11 cellular contexts compared by ENCODE assay signal in the genomic region with DNA sequence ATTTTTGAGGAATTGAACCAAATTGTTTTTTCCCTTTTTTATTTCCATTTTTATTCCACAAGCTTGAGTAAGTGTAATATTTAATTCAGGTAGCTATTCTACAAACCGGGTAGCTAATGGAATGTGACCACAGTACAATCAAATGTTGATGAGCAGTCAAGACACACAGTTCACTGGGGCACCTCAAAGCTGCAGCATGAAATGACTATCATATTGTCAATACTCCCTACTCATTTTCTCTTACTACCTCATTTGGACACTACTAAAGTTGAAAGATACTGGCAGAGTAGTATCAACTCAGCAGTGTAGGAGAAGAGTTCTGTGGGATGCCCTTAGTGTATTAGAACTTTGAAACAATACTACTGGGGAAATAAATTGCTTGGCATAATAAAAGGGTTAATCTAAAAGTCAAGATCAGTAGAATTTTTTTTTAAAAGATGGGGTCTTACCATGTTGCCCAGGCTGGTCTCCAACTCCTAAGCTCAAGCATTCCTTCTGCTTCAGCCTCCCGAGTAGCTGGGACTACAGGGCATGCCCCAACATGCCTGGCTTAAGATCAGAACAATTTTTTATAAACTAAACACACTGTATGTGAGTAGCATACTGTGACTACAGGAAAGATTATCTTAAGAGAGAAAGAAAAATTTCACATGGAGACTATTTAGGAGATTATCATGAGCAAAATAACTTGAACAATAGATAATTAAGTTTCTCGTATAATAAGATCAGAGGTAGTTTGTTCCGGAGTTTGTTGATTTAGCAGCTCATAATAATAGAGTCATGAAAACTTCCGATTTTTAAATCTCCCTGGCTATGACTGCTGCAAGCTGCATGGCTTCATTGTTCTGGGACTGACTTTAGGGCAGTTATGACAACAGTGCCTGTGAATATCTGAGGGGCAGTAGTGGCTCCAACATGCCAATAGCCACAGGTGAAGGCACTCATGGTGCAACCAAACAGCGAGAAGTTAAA. TPM values are rescaled to one million over a fixed set of nuclear protein-coding genes. Genes with fewer than 3 reads are reported as not detected.
DNase-seq lines count a peak whose midpoint lies in the region; ATAC-seq, FAIRE-seq and TF ChIP-seq lines count a peak whose summit lies in the region.
"Had no signal": no experiment of that assay in that cellular context is flagged by ENCODE, and none has a peak within 500 bp of the region (broad histone marks: within the 10 kb centered on the region; RNA-seq: fewer than 3 reads in every experiment).

No MANE protein-coding gene starts in this region.

- H3K27me3 ChIP-seq in HepG2 (ENCODE audit: control insufficient read depth in 1 of 2, insufficient read depth in 2 of 2, low read length in 2 of 2) (peaks cover 0 to 4% of the 10 kb centered on the region in 2 experiments; a peak in 1 of 5 replicates), right lobe of liver (no peaks in the 10 kb centered on the region), WERI-Rb-1 (ENCODE audit: insufficient read depth, low read depth, severe bottlenecking) (no peaks in the 10 kb centered on the region), foreskin keratinocyte (no peaks in the 10 kb centered on the region)

- no peaks in the 10 kb centered on the region for H3K9me3 ChIP-seq in HepG2 (ENCODE audit: low read length)
- H3K9me3 ChIP-seq in right lobe of liver, result no peaks in the 10 kb centered on the region
- H3K9me3 ChIP-seq in WERI-Rb-1 (ENCODE audit: severe bottlenecking), result no peaks in the 10 kb centered on the region

- no peak for FAIRE-seq in HepG2 (lab: Jason Lieb, UNC)
- FAIRE-seq: GM12892 had no signal

- DNase-seq in HepG2 (ENCODE audit: low spot score) (no peak), right lobe of liver (no peak), WERI-Rb-1 (peak; percentile 31), foreskin keratinocyte (peak; percentile 42 to 60), smooth muscle cell of the brain vasculature (ENCODE audit: low read depth, low spot score) (peak; percentile 17), nucleus accumbens (lab: John Stamatoyannopoulos, UW) (no peak)
- DNase-seq in stimulated activated naive CD4-positive, alpha-beta T cell (lab: John Stamatoyannopoulos, UW), result no peak
- DNase-seq: activated CD4-positive, alpha-beta T cell treated with anti-CD3 and anti-CD28 coated beads, Interleukin-2, amount 50 U/mL, for 1 hour; amniotic stem cell had no signal

- H3K4me3 ChIP-seq in HepG2 (replicated peaks in 1 of 3; ENCODE audit: insufficient read depth in 1 of 3, low read depth in 2 of 3, low read length in 3 of 3) (no peak overlapping the region), right lobe of liver (no peak overlapping the region), WERI-Rb-1 (ENCODE audit: low read depth, low read length) (no peak overlapping the region)

- H4K20me1 ChIP-seq in HepG2 (ENCODE audit: insufficient read depth, low read length), result no peaks in the 10 kb centered on the region

- TF ChIP-seq POLR2A in HepG2 (IDR thresholded peaks at IDR 0.05; ENCODE audit: insufficient read depth in 1 of 2, low read depth in 2 of 2, low read length in 2 of 2), result no peak
- TF ChIP-seq POLR2A in right lobe of liver (IDR thresholded peaks at IDR 0.05), result no peak

- no TSS peak for BruUV-seq in HepG2 (replicated peaks; lab: Mats Ljungman, UMichigan)

- WGBS in HepG2 (ENCODE audit: low lambda C conversion rate), result 57% methylated on average over 6 of the region's 6 CpGs
- 37% methylated on average over 4 of the region's 6 CpGs for WGBS in right lobe of liver (ENCODE audit: insufficient coverage, low coverage, low lambda C conversion rate, missing lambda C conversion rate)

- H3K4me1 ChIP-seq in HepG2 (ENCODE audit: insufficient read depth, low read length) (peaks cover 12% of the 10 kb centered on the region), right lobe of liver (no peaks in the 10 kb centered on the region), foreskin keratinocyte (peaks cover 16% of the 10 kb centered on the region)

- CTCF ChIA-PET in HepG2 (lab: Yijun Ruan, JAX; ENCODE audit: low intra/inter-chr PET ratio, low total read pairs), result no interaction called here

- H3K79me2 ChIP-seq in HepG2 (ENCODE audit: insufficient read depth, low read length), result no peaks in the 10 kb centered on the region

- TF ChIP-seq CTCF in HepG2 (CRISPR knock-in tag; IDR thresholded peaks at IDR 0.05) (no peak), right lobe of liver (IDR thresholded peaks at IDR 0.05) (no peak), WERI-Rb-1 (IDR thresholded peaks at IDR 0.05; ENCODE audit: low read depth, low read length) (no peak), foreskin keratinocyte (conservative IDR thresholded peaks at IDR 0.05) (no peak)

- TF ChIP-seq EP300 in HepG2 (IDR thresholded peaks at IDR 0.05; ENCODE audit: low read depth in 2 of 2, low read length in 2 of 2) (no peak), HepG2 (CRISPR knock-in tag; IDR thresholded peaks at IDR 0.05; ENCODE audit: borderline replicate concordance) (no peak)

- intact Hi-C loops in HepG2 (cut with micrococcal nuclease; ENCODE audit: unreplicated experiment) (no loop called here), right lobe of liver (cut with DNase I) (no loop called here)

- TF ChIP-seq RAD21 in HepG2 (CRISPR knock-in tag; IDR thresholded peaks at IDR 0.05), result no peak

- H3K9ac ChIP-seq in HepG2 (ENCODE audit: insufficient read depth, low read depth, low read length), result no peak overlapping the region

- ATAC-seq in HepG2 (no peak), right lobe of liver (no peak), foreskin keratinocyte (peak; percentile 77), HG02973 (IDR thresholded peaks at IDR 0.05; ENCODE audit: unreplicated experiment) (no peak)

- no peak overlapping the region for H3K4me2 ChIP-seq in HepG2 (ENCODE audit: low read depth, low read length)

- no peak overlapping the region for H3K27ac ChIP-seq in HepG2 (ENCODE audit: extremely low read length, insufficient read depth, low read length)
- H3K27ac ChIP-seq in right lobe of liver, result no peak overlapping the region
- peak overlapping the region; percentile 28 for H3K27ac ChIP-seq in WERI-Rb-1
- peak overlapping the region; percentile 3 for H3K27ac ChIP-seq in foreskin keratinocyte

- in situ Hi-C loops in HepG2 (cut with HindIII; ENCODE audit: extremely low pct_ligation_motif_present, low pct_unique_long_range_greater_than_20kb), result no loop called here

- no peak overlapping the region for H2AFZ ChIP-seq in HepG2 (ENCODE audit: low read length)

- POLR2A ChIA-PET in HepG2 (lab: Yijun Ruan, JAX), result no interaction called here

- H3K36me3 ChIP-seq in HepG2 (replicated peaks in 1 of 2; ENCODE audit: control insufficient read depth in 1 of 2, insufficient read depth in 2 of 2, low read length in 2 of 2) (no peaks in the 10 kb centered on the region), right lobe of liver (no peaks in the 10 kb centered on the region), WERI-Rb-1 (no peaks in the 10 kb centered on the region)

TF ChIP-seq in HepG2, 621 proteins besides CTCF, POLR2A, EP300 and RAD21:
- TF ChIP-seq TP53 (CRISPR knock-in tag; conservative IDR thresholded peaks at IDR 0.05), result peak; percentile 98
- TF ChIP-seq, protein P1, sequence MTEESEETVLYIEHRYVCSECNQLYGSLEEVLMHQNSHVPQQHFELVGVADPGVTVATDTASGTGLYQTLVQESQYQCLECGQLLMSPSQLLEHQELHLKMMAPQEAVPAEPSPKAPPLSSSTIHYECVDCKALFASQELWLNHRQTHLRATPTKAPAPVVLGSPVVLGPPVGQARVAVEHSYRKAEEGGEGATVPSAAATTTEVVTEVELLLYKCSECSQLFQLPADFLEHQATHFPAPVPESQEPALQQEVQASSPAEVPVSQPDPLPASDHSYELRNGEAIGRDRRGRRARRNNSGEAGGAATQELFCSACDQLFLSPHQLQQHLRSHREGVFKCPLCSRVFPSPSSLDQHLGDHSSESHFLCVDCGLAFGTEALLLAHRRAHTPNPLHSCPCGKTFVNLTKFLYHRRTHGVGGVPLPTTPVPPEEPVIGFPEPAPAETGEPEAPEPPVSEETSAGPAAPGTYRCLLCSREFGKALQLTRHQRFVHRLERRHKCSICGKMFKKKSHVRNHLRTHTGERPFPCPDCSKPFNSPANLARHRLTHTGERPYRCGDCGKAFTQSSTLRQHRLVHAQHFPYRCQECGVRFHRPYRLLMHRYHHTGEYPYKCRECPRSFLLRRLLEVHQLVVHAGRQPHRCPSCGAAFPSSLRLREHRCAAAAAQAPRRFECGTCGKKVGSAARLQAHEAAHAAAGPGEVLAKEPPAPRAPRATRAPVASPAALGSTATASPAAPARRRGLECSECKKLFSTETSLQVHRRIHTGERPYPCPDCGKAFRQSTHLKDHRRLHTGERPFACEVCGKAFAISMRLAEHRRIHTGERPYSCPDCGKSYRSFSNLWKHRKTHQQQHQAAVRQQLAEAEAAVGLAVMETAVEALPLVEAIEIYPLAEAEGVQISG (CRISPR knock-in tag; IDR thresholded peaks at IDR 0.05), result no peak
TF ChIP-seq in HepG2: peak in this region for 1.

RNA-seq across cellular contexts. Expression of a gene that starts 43.7 kb away (rescaled TPM):
- total RNA-seq in HepG2 (2016; rRNA removed; fragmentation: Illumina TruSeq; extraction: Trizol) (not detected in 2 replicates), right lobe of liver (under 1 TPM in 2 of 6 experiments, not detected in 4; 0.18 to 0.25 TPM), foreskin keratinocyte (2.6 and 2.8 TPM in 2 replicates)
- total RNA-seq in HepG2 (2016; cell fraction: cytosol; rRNA removed; fragmentation: Illumina TruSeq; extraction: Trizol; ENCODE audit: low read depth), result not detected in 2 replicates
- 0.02 TPM in 1 of 2 replicates, not detected in the other for total RNA-seq in HepG2 (2016; cell fraction: insoluble cytoplasmic fraction; rRNA removed; fragmentation: Illumina TruSeq; extraction: Trizol)
- total RNA-seq in HepG2 (2016; cell fraction: membrane; rRNA removed; fragmentation: Illumina TruSeq; extraction: Trizol), result not detected in 2 replicates
- total RNA-seq in HepG2 (2016; cell fraction: nucleus; rRNA removed; fragmentation: Illumina TruSeq; extraction: Trizol), result not detected in 2 replicates
- polyA plus RNA-seq in HepG2 (2011; rRNA removed) (0.01 TPM in 1 of 2 replicates, not detected in the other), foreskin keratinocyte (0.54 and 0.75 TPM in 2 replicates)
- 0.01 TPM in 1 of 2 replicates, not detected in the other for polyA plus RNA-seq in HepG2 (2011; cell fraction: cytosol; rRNA removed)
- polyA plus RNA-seq in HepG2 (2011; cell fraction: nucleus; rRNA removed), result not detected in 2 replicates
- polyA plus RNA-seq in HepG2 (2012), result 0.03 and 0.08 TPM in 2 replicates
- polyA plus RNA-seq in HepG2 (2016; cell fraction: cytosol; fragmentation: Illumina TruSeq; extraction: Trizol; ENCODE audit: low read depth), result not detected in 2 replicates
- 0.04 TPM in 1 of 2 replicates, not detected in the other for polyA plus RNA-seq in HepG2 (2016; cell fraction: insoluble cytoplasmic fraction; fragmentation: Illumina TruSeq; extraction: Trizol; ENCODE audit: low read depth)
- polyA plus RNA-seq in HepG2 (2016; cell fraction: membrane; fragmentation: Illumina TruSeq; extraction: Trizol; ENCODE audit: low read depth), result not detected in 2 replicates
- polyA plus RNA-seq in HepG2 (2016; cell fraction: nucleus; fragmentation: Illumina TruSeq; extraction: Trizol; ENCODE audit: insufficient read depth, low read depth), result not detected in 2 replicates
- 0.08 TPM in 1 of 2 replicates, not detected in the other for polyA minus RNA-seq in HepG2 (2011; rRNA and poly(A)+ RNA removed; ENCODE audit: low replicate concordance)
- not detected in 2 replicates for polyA minus RNA-seq in HepG2 (2011; cell fraction: cytosol; rRNA and poly(A)+ RNA removed)
- polyA minus RNA-seq in HepG2 (2011; cell fraction: nucleus; rRNA and poly(A)+ RNA removed), result 0.26 TPM in 1 of 2 replicates, not detected in the other

Comparison
In these comparisons a context has a peak if more than half of its experiments do, and no peak if none do; other contexts are left out.
1. DNase-seq: peak in WERI-Rb-1 (single experiment), foreskin keratinocyte (2 of 2) and smooth muscle cell of the brain vasculature (single experiment); none in HepG2 (single experiment), right lobe of liver (0 of 3), nucleus accumbens (0 of 56) and stimulated activated naive CD4-positive, alpha-beta T cell (0 of 6).
2. H3K27ac ChIP-seq: peak in WERI-Rb-1 (single experiment) and foreskin keratinocyte (single experiment); none in HepG2 (single experiment) and right lobe of liver (0 of 3).